In the genomic region with DNA sequence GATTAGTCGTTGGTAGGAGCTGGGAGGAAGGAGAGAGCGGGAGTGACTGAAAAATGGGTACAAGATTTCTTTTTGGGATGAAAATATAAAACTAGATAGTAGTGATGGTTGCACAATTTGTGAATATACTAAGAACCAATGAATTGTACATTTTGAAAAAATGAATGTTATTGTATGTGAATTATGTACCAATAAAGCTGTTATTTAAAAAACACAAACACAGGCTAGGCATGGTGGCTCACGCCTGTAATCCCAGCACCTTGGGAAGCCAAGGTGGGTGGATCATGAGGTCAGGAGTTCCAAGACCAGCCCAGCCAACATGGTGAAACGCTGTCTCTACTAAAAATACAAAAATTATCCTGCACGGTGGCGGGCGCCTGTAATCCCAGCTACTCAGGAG, we compare ENCODE assay signal across 28 cellular contexts.
"Had no signal": no experiment of that assay in that cellular context is flagged by ENCODE, and none has a peak within 500 bp of the region (broad histone marks: within the 10 kb centered on the region; RNA-seq: fewer than 3 reads in every experiment).

No MANE protein-coding gene starts in this region.

- H3K27me3 ChIP-seq: pancreas, right atrium auricular region, right lobe of liver, sigmoid colon, stomach, thyroid gland, tibial nerve, upper lobe of left lung, vagina had no signal

- DNase-seq: nephron progenitor cell; nucleus accumbens; pancreas; retina; right lobe of liver; sigmoid colon; small intestine; stimulated activated CD4-positive, alpha-beta T cell treated with anti-CD3 and anti-CD28 coated beads, Interleukin-15, amount 100 ng/mL, for 24 hours; stimulated activated CD4-positive, alpha-beta T cell treated with anti-CD3 and anti-CD28 coated beads, Interleukin-2, amount 100 ng/mL, for 24 hours; stimulated activated CD4-positive, alpha-beta T cell treated with anti-CD3 and anti-CD28 coated beads, Interleukin-2, amount 100 ng/mL, for 48 hours; stimulated activated CD4-positive, alpha-beta T cell treated with anti-CD3 and anti-CD28 coated beads, Interleukin-4, amount 100 ng/mL, for 24 hours; stimulated activated naive B cell treated with anti-CD40 and anti-IgM and Interleukin-4, amounts not matched to agents 10 μg/mL and 1 μg/mL and 100 μg/mL, for 72 hours; stimulated activated naive CD4-positive, alpha-beta T cell treated with Interleukin-2 at 50 U/mL for 16 hours; stomach; thyroid gland; trophoblast cell; upper lobe of left lung had no signal

- H3K9me3 ChIP-seq: neutrophil, pancreas, prostate gland, right atrium auricular region, right lobe of liver, sigmoid colon, stomach, thoracic aorta, thyroid gland, tibial nerve, upper lobe of left lung, vagina had no signal

- ATAC-seq: natural killer cell treated with Interleukin-12 subunit alpha and Interleukin-12 subunit beta and Interleukin-15 and Interleukin-18, amount 100 ng/mL, for 72 hours; pancreas; right lobe of liver; stimulated activated effector memory CD8-positive, alpha-beta T cell treated with anti-CD3 and anti-CD28 coated beads, Interleukin-12 subunit alpha, Interleukin-12 subunit beta, amount 100 ng/mL, for 72 hours; stimulated activated naive B cell treated with anti-CD40 and anti-IgM and Interleukin-4, amounts not matched to agents 10 μg/mL and 1 μg/mL and 100 μg/mL, for 72 hours had no signal

- H3K27ac ChIP-seq: neutrophil, pancreas, prostate gland, right lobe of liver, sigmoid colon, stomach, thoracic aorta, tibial nerve, upper lobe of left lung, vagina had no signal

- H3K9me3 Mint-ChIP-seq: natural killer cell treated with Interleukin-12 subunit alpha and Interleukin-12 subunit beta and Interleukin-15 and Interleukin-18, amount 100 ng/mL, for 72 hours; neural crest cell; stimulated activated effector memory CD8-positive, alpha-beta T cell treated with anti-CD3 and anti-CD28 coated beads, Interleukin-12 subunit alpha, Interleukin-12 subunit beta, amount 100 ng/mL, for 72 hours; stimulated activated naive B cell treated with anti-CD40 and anti-IgM and Interleukin-4, amounts not matched to agents 10 μg/mL and 1 μg/mL and 100 μg/mL, for 72 hours; stimulated activated naive CD8-positive, alpha-beta T cell treated with anti-CD3 and anti-CD28 coated beads, Interleukin-15, Interleukin-2, amounts not matched to agents 100 ng/mL and 50 ng/mL, for 24 hours had no signal

- H3K4me3 Mint-ChIP-seq: natural killer cell treated with Interleukin-12 subunit alpha and Interleukin-12 subunit beta and Interleukin-15 and Interleukin-18, amount 100 ng/mL, for 72 hours; nephron progenitor cell; neural crest cell; stimulated activated effector memory CD8-positive, alpha-beta T cell treated with anti-CD3 and anti-CD28 coated beads, Interleukin-12 subunit alpha, Interleukin-12 subunit beta, amount 100 ng/mL, for 72 hours; stimulated activated naive B cell treated with anti-CD40 and anti-IgM and Interleukin-4, amounts not matched to agents 10 μg/mL and 1 μg/mL and 100 μg/mL, for 72 hours; stimulated activated naive CD8-positive, alpha-beta T cell treated with anti-CD3 and anti-CD28 coated beads, Interleukin-15, Interleukin-2, amounts not matched to agents 100 ng/mL and 50 ng/mL, for 24 hours had no signal

- H3K27ac Mint-ChIP-seq: natural killer cell treated with Interleukin-12 subunit alpha and Interleukin-12 subunit beta and Interleukin-15 and Interleukin-18, amount 100 ng/mL, for 72 hours; nephron progenitor cell; stimulated activated effector memory CD8-positive, alpha-beta T cell treated with anti-CD3 and anti-CD28 coated beads, Interleukin-12 subunit alpha, Interleukin-12 subunit beta, amount 100 ng/mL, for 72 hours; stimulated activated naive B cell treated with anti-CD40 and anti-IgM and Interleukin-4, amounts not matched to agents 10 μg/mL and 1 μg/mL and 100 μg/mL, for 72 hours; stimulated activated naive CD8-positive, alpha-beta T cell treated with anti-CD3 and anti-CD28 coated beads, Interleukin-15, Interleukin-2, amounts not matched to agents 100 ng/mL and 50 ng/mL, for 24 hours had no signal

- FAIRE-seq: pancreas, small intestine, urothelium cell line had no signal

- H3K36me3 ChIP-seq: neutrophil, pancreas, prostate gland, right atrium auricular region, right lobe of liver, sigmoid colon, stomach, thoracic aorta, thyroid gland, tibial nerve, upper lobe of left lung, vagina had no signal

- H3K36me3 Mint-ChIP-seq: natural killer cell treated with Interleukin-12 subunit alpha and Interleukin-12 subunit beta and Interleukin-15 and Interleukin-18, amount 100 ng/mL, for 72 hours; stimulated activated effector memory CD8-positive, alpha-beta T cell treated with anti-CD3 and anti-CD28 coated beads, Interleukin-12 subunit alpha, Interleukin-12 subunit beta, amount 100 ng/mL, for 72 hours had no signal

- H3K27me3 Mint-ChIP-seq: natural killer cell treated with Interleukin-12 subunit alpha and Interleukin-12 subunit beta and Interleukin-15 and Interleukin-18, amount 100 ng/mL, for 72 hours; stimulated activated naive B cell treated with anti-CD40 and anti-IgM and Interleukin-4, amounts not matched to agents 10 μg/mL and 1 μg/mL and 100 μg/mL, for 72 hours; stimulated activated naive CD8-positive, alpha-beta T cell treated with anti-CD3 and anti-CD28 coated beads, Interleukin-15, Interleukin-2, amounts not matched to agents 100 ng/mL and 50 ng/mL, for 24 hours had no signal

- H3K4me3 ChIP-seq: pancreas, prostate gland, right atrium auricular region, right lobe of liver, sigmoid colon, stomach, thoracic aorta, thyroid gland, tibial nerve, upper lobe of left lung, vagina had no signal
